In genomic region chr20:57890254-57890800, GRCh38 we compare ENCODE assay signal across 1 cellular context.
A peak's percentile ranks its signal among the peaks of the same experiment; 100 is the strongest.
TF ChIP-seq lines count a peak whose summit lies in the region.

No MANE protein-coding gene starts in this region.

TF ChIP-seq in K562, 482 proteins besides CTCF, POLR2A, EP300 and RAD21 (continued from another document):
- TF ChIP-seq E2F1 (CRISPR knock-in tag; IDR thresholded peaks at IDR 0.05), result no peak
- no peak for TF ChIP-seq ELF4 (CRISPR knock-in tag; IDR thresholded peaks at IDR 0.05)
- no peak for TF ChIP-seq ARID1B (IDR thresholded peaks at IDR 0.05)
- no peak for TF ChIP-seq HSF4 (CRISPR knock-in tag; IDR thresholded peaks at IDR 0.05; ENCODE audit: borderline replicate concordance)
- TF ChIP-seq HDAC6 (IDR thresholded peaks at IDR 0.05; ENCODE audit: low read depth, low read length), result no peak
- TF ChIP-seq ZBTB33 (CRISPR knock-in tag; IDR thresholded peaks at IDR 0.05), result no peak
- TF ChIP-seq USF1 (CRISPR knock-in tag; IDR thresholded peaks at IDR 0.05), result peak; percentile 65
- TF ChIP-seq ZNF780A (CRISPR knock-in tag; IDR thresholded peaks at IDR 0.05), result no peak
- TF ChIP-seq ZNF280B (CRISPR knock-in tag; IDR thresholded peaks at IDR 0.05), result no peak
- TF ChIP-seq PTTG1 (tag; IDR thresholded peaks at IDR 0.05; ENCODE audit: low read depth), result no peak
- TF ChIP-seq ARHGAP35 (IDR thresholded peaks at IDR 0.05; ENCODE audit: partially characterized antibody), result no peak
- peak; percentile 82 for TF ChIP-seq RFX1 (IDR thresholded peaks at IDR 0.05)
- no peak for TF ChIP-seq SMAD1 (IDR thresholded peaks at IDR 0.05; ENCODE audit: low read depth, low read length, partially characterized antibody)
- no peak for TF ChIP-seq HDAC3 (IDR thresholded peaks at IDR 0.05; ENCODE audit: borderline replicate concordance, partially characterized antibody)
- no peak for TF ChIP-seq RBM15 (IDR thresholded peaks at IDR 0.05; ENCODE audit: insufficient read depth, low read length)
- no peak for TF ChIP-seq MNT (conservative IDR thresholded peaks at IDR 0.05)
- no peak for TF ChIP-seq DDX20 (tag; IDR thresholded peaks at IDR 0.05; ENCODE audit: low read depth)
- TF ChIP-seq SRSF7 (optimal IDR thresholded peaks at IDR 0.05; ENCODE audit: low read depth, low read length), result no peak
- TF ChIP-seq USF2 (CRISPR knock-in tag; IDR thresholded peaks at IDR 0.05), result peak; percentile 62
- TF ChIP-seq BRD4 (IDR thresholded peaks at IDR 0.05), result no peak
TF ChIP-seq in K562: peak in this region for 3.
